In genomic region chr12:113461666-113462065, GRCh38 we compare ENCODE assay signal across 9 cellular contexts. TPM values are rescaled to one million over a fixed set of nuclear protein-coding genes. Genes with fewer than 3 reads are reported as not detected.
A peak's percentile ranks its signal among the peaks of the same experiment; 100 is the strongest.
DNase-seq lines count a peak whose midpoint lies in the region; FAIRE-seq lines count a peak whose summit lies in the region.
"Had no signal": no experiment of that assay in that cellular context is flagged by ENCODE, and none has a peak within 500 bp of the region (broad histone marks: within the 10 kb centered on the region; RNA-seq: fewer than 3 reads in every experiment).

No MANE protein-coding gene starts in this region.

- peaks cover 0 to 6% (median 0%) of the 10 kb centered on the region in 5 donors for H3K9me3 Mint-ChIP-seq in CD8-positive, alpha-beta memory T cell
- no peaks in the 10 kb centered on the region for H3K9me3 Mint-ChIP-seq in immature natural killer cell

- no peaks in the 10 kb centered on the region for H3K9me3 ChIP-seq in CD8-positive, alpha-beta memory T cell (ENCODE audit: low read length)
- H3K9me3 ChIP-seq: SJCRH30 had no signal

- peaks cover 0 to 3% (median 0%) of the 10 kb centered on the region in 3 donors for H3K36me3 Mint-ChIP-seq in CD8-positive, alpha-beta memory T cell
- peaks cover 4% of the 10 kb centered on the region in 3 donors for H3K36me3 Mint-ChIP-seq in immature natural killer cell

- H3K27me3 Mint-ChIP-seq in CD8-positive, alpha-beta memory T cell, result peaks cover 47 to 78% of the 10 kb centered on the region in 2 donors
- H3K27me3 Mint-ChIP-seq in immature natural killer cell (ENCODE audit: low read depth in 3 of 3), result peaks cover 16 to 28% (median 16%) of the 10 kb centered on the region in 3 donors

- peaks cover 18 to 32% (median 19%) of the 10 kb centered on the region in 3 donors for H3K4me1 Mint-ChIP-seq in CD8-positive, alpha-beta memory T cell
- H3K4me1 Mint-ChIP-seq in immature natural killer cell, result peaks cover 12 to 22% of the 10 kb centered on the region in 2 donors

- H3K4me3 ChIP-seq in CD8-positive, alpha-beta memory T cell (ENCODE audit: low read length), result no peak overlapping the region
- H3K4me3 ChIP-seq: SJCRH30 had no signal

- H3K4me3 Mint-ChIP-seq in CD8-positive, alpha-beta memory T cell, result peak overlapping the region in 5 of 7 donors; percentile 1 to 87 (median 8)
- H3K4me3 Mint-ChIP-seq in immature natural killer cell, result peak overlapping the region in 3 of 5 donors; percentile 42 to 91 (median 84)

- H3K27ac ChIP-seq in CD8-positive, alpha-beta memory T cell (ENCODE audit: low read depth, low read length), result no peak overlapping the region
- H3K27ac ChIP-seq: SJCRH30 had no signal

- CTCF ChIA-PET in CD8-positive, alpha-beta memory T cell (lab: Charles Lee), result interaction anchor here (0.6 to 1.7 kb wide), 3 partner anchors 9 to 19 kb away, joined by 3 to 5 read pairs (median 3); no protein-coding TSS in a partner anchor

- H3K4me1 ChIP-seq in CD8-positive, alpha-beta memory T cell (ENCODE audit: insufficient read depth, low read length), result peaks cover 13% of the 10 kb centered on the region
- H3K4me1 ChIP-seq: SJCRH30 had no signal

- no peak for DNase-seq in CD8-positive, alpha-beta memory T cell
- DNase-seq in HCEC 1CT (peak; percentile 24), SHP77 treated with DMSO at 0.1 percent for 48 hours (lab: John Stamatoyannopoulos, UW) (peak; percentile 62), immature natural killer cell (no peak), islet precursor cell (no peak), GM19239 (ENCODE audit: insufficient read length, low spot score) (no peak), NCI-H1092 treated with DMSO at 0.1 percent for 48 hours (lab: John Stamatoyannopoulos, UW) (no peak)
- no peak for DNase-seq in activated CD8-positive, alpha-beta memory T cell treated with anti-CD3 and anti-CD28 coated beads, Interleukin-2, amount 50 U/mL, for 48 hours

- peaks cover 30% of the 10 kb centered on the region for H3K27me3 ChIP-seq in CD8-positive, alpha-beta memory T cell (ENCODE audit: insufficient read depth, low read length, poor library complexity, severe bottlenecking)
- H3K27me3 ChIP-seq: SJCRH30 had no signal

- H3K36me3 ChIP-seq in CD8-positive, alpha-beta memory T cell (ENCODE audit: insufficient read depth, low read length), result no peaks in the 10 kb centered on the region
- H3K36me3 ChIP-seq: SJCRH30 had no signal

- POLR2A ChIA-PET in CD8-positive, alpha-beta memory T cell (lab: Charles Lee), result no interaction called here

- H3K27ac Mint-ChIP-seq in CD8-positive, alpha-beta memory T cell, result no peak overlapping the region
- no peak overlapping the region for H3K27ac Mint-ChIP-seq in immature natural killer cell

- FAIRE-seq in GM19239 (lab: Jason Lieb, UNC), result no peak

RNA-seq across cellular contexts. Expression of gene LHX5, which starts 10.0 kb away (rescaled TPM):
- total RNA-seq in CD8-positive, alpha-beta memory T cell, result not detected
- not detected for polyA plus RNA-seq in CD8-positive, alpha-beta memory T cell
- not detected for polyA plus RNA-seq in immature natural killer cell
- total RNA-seq: SJCRH30 had no signal

RNA-seq across cellular contexts. Expression of gene SDSL, which starts 39.5 kb away (rescaled TPM):
- under 1 TPM; 0.20 to 0.24 TPM for total RNA-seq in CD8-positive, alpha-beta memory T cell
- polyA plus RNA-seq in CD8-positive, alpha-beta memory T cell, result not detected
- polyA plus RNA-seq in immature natural killer cell, result 1 to 10 TPM; 1.1 to 3.9 (median 2.7) TPM

RNA-seq across cellular contexts. Expression of gene SDS, which starts 58.0 kb away (rescaled TPM):
- total RNA-seq in CD8-positive, alpha-beta memory T cell, result under 1 TPM; 0.18 to 0.20 TPM
- not detected for polyA plus RNA-seq in CD8-positive, alpha-beta memory T cell
- 1 to 10 TPM in 1 of 3 donors, not detected in 2; 1.4 TPM for polyA plus RNA-seq in immature natural killer cell
- total RNA-seq: SJCRH30 had no signal

Comparison
In these comparisons a context has a peak if more than half of its experiments do, and no peak if none do; other contexts are left out.
1. DNase-seq: peak in HCEC 1CT (single experiment) and SHP77 treated with DMSO at 0.1 percent for 48 hours (single experiment); none in CD8-positive, alpha-beta memory T cell (0 of 5), immature natural killer cell (0 of 3), islet precursor cell (single experiment), GM19239 (single experiment), activated CD8-positive, alpha-beta memory T cell treated with anti-CD3 and anti-CD28 coated beads, Interleukin-2, amount 50 U/mL, for 48 hours (single experiment) and NCI-H1092 treated with DMSO at 0.1 percent for 48 hours (single experiment).